Comparison of ENCODE assay signal across 11 cellular contexts in genomic region chr4:104469794-104470193, GRCh38. TPM values are rescaled to one million over a fixed set of nuclear protein-coding genes. Genes with fewer than 3 reads are reported as not detected.
"Had no signal": no experiment of that assay in that cellular context is flagged by ENCODE, and none has a peak within 500 bp of the region (broad histone marks: within the 10 kb centered on the region; RNA-seq: fewer than 3 reads in every experiment).

No MANE protein-coding gene starts in this region.

- H3K4me3 ChIP-seq: GM23248, HAP-1 had no signal

- H3K9me3 ChIP-seq: HAP-1 had no signal

- H2AFZ ChIP-seq: GM23248 had no signal

- ATAC-seq: HCT116, HepG2 had no signal

- H3K9ac ChIP-seq: GM23248 had no signal

- H3K36me3 ChIP-seq: HAP-1 had no signal

- H3K4me1 ChIP-seq: HAP-1 had no signal

- DNase-seq: GM23248, GOT3, H7, HFFc6, Kasumi-1, KBM-7 had no signal

- FAIRE-seq: HepG2 had no signal

- H3K27ac ChIP-seq: GM23248, HL-60 had no signal

RNA-seq across cellular contexts. Expression of gene CXXC4, which starts 24.9 kb away (rescaled TPM):
- total RNA-seq: GM23248, HepG2, HFFc6 had no signal
- polyA plus RNA-seq: GM23248, HepG2, IgD-negative memory B cell had no signal
